21 cellular contexts compared by ENCODE assay signal in genomic region chr17:8480011-8480976, GRCh38. TPM values are rescaled to one million over a fixed set of nuclear protein-coding genes. Genes with fewer than 3 reads are reported as not detected.
A peak's percentile ranks its signal among the peaks of the same experiment; 100 is the strongest.
DNase-seq lines count a peak whose midpoint lies in the region; ATAC-seq and TF ChIP-seq lines count a peak whose summit lies in the region.
"Had no signal": no experiment of that assay in that cellular context is flagged by ENCODE, and none has a peak within 500 bp of the region (broad histone marks: within the 10 kb centered on the region; RNA-seq: fewer than 3 reads in every experiment).

No MANE protein-coding gene starts in this region.

- peaks cover 21% of the 10 kb centered on the region for H3K36me3 ChIP-seq in mammary epithelial cell (ENCODE audit: insufficient read depth, low read length)
- H3K36me3 ChIP-seq in osteoblast (ENCODE audit: insufficient read depth, low read length) = peaks cover 73% of the 10 kb centered on the region
- peaks cover 6 to 39% of the 10 kb centered on the region in 2 donors for H3K36me3 ChIP-seq in aorta (ENCODE audit: control insufficient read depth in 1 of 2, insufficient read depth in 2 of 2, low read length in 1 of 2)
- H3K36me3 ChIP-seq in effector memory CD4-positive, alpha-beta T cell (ENCODE audit: control insufficient read depth, insufficient read depth, low read length) = peaks cover 27% of the 10 kb centered on the region
- H3K36me3 ChIP-seq in mesendoderm (ENCODE audit: control insufficient read depth, insufficient read depth, low read length) = peaks cover 24% of the 10 kb centered on the region

- peak overlapping the region; percentile 59 for H3K27ac Mint-ChIP-seq in MCF 10A (ENCODE audit: low read depth, unreplicated experiment)
- H3K27ac Mint-ChIP-seq: activated CD4-positive, alpha-beta T cell treated with anti-CD3 and anti-CD28 coated beads, Interleukin-2, amount 10 ng/mL, durations not matched to agents 24 days and 14 days; activated T-cell treated with anti-CD3 and anti-CD28 coated beads, Interleukin-2, amount 50 U/mL, for 24 hours; memory B cell; neural progenitor cell had no signal

- no TSS peak for BruUV-seq in MCF 10A (replicated peaks; lab: Mats Ljungman, UMichigan)
- BruUV-seq in mammary epithelial cell (replicated peaks; lab: Mats Ljungman, UMichigan) = no TSS peak

- H4K8ac ChIP-seq in mesendoderm (ENCODE audit: low read depth, low read length) = no peak overlapping the region

- no peaks in the 10 kb centered on the region for H3K27me3 ChIP-seq in mammary epithelial cell (ENCODE audit: insufficient read depth, low read length)
- H3K27me3 ChIP-seq in osteoblast (ENCODE audit: insufficient read depth, low read length) = no peaks in the 10 kb centered on the region
- no peaks in the 10 kb centered on the region for H3K27me3 ChIP-seq in aorta (ENCODE audit: control insufficient read depth in 1 of 2, insufficient read depth in 2 of 2, low read length in 1 of 2)
- no peaks in the 10 kb centered on the region for H3K27me3 ChIP-seq in effector memory CD4-positive, alpha-beta T cell (replicated peaks; ENCODE audit: control insufficient read depth, insufficient read depth, low read length, poor library complexity, severe bottlenecking)
- no peaks in the 10 kb centered on the region for H3K27me3 ChIP-seq in mesendoderm (ENCODE audit: insufficient read depth, low read length, poor library complexity)
- H3K27me3 ChIP-seq: neural progenitor cell, right lobe of liver, SJSA1 had no signal

- peaks cover 75% of the 10 kb centered on the region for H3K36me3 Mint-ChIP-seq in MCF 10A (ENCODE audit: insufficient read depth, unreplicated experiment)

- H3K4ac ChIP-seq in mesendoderm (ENCODE audit: low read depth, low read length) = no peak overlapping the region

- H2AK5ac ChIP-seq in mesendoderm (ENCODE audit: low read length) = no peak overlapping the region

- H3K79me1 ChIP-seq in mesendoderm (ENCODE audit: low read length) = no peaks in the 10 kb centered on the region

- H3K4me3 ChIP-seq in mammary epithelial cell (replicated peaks in 1 of 3; ENCODE audit: insufficient read depth in 1 of 3, low read depth in 2 of 3, low read length in 3 of 3) (no peak overlapping the region), osteoblast (ENCODE audit: insufficient read depth, low read length) (no peak overlapping the region), aorta (ENCODE audit: low read length in 2 of 2) (no peak overlapping the region), mesendoderm (ENCODE audit: low read length) (no peak overlapping the region)
- no peak overlapping the region for H3K4me3 ChIP-seq in effector memory CD4-positive, alpha-beta T cell (ENCODE audit: insufficient read depth, low read depth, low read length, poor library complexity, severe bottlenecking)
- H3K4me3 ChIP-seq: neural progenitor cell, right lobe of liver, SJSA1 had no signal

- H2BK15ac ChIP-seq in mesendoderm (replicated peaks; ENCODE audit: low read depth) = no peak overlapping the region

- WGBS in mammary epithelial cell (ENCODE audit: low coverage, missing lambda C conversion rate) = 50% methylated on average over 28 of the region's 33 CpGs
- WGBS in aorta, 2 donors = 62 to 68% methylated on average over 31 to 33 of the region's 33 CpGs
- WGBS in mesendoderm (ENCODE audit: extremely low coverage, insufficient coverage, low lambda C conversion rate) = no CpG with 5 or more reads among the region's 33 CpGs

- H2BK5ac ChIP-seq in mesendoderm (ENCODE audit: low read length) = no peak overlapping the region

- H3K4me2 ChIP-seq in mammary epithelial cell (ENCODE audit: insufficient read depth, low read depth, low read length) = no peak overlapping the region
- H3K4me2 ChIP-seq in osteoblast (ENCODE audit: insufficient read depth, low read length) = no peak overlapping the region
- H3K4me2 ChIP-seq in mesendoderm (ENCODE audit: low read length) = no peak overlapping the region
- H3K4me2 ChIP-seq: neural progenitor cell had no signal

- H2BK120ac ChIP-seq in mesendoderm (ENCODE audit: low read depth, low read length) = no peak overlapping the region

- in situ Hi-C loops in mammary epithelial cell (cut with MboI; ENCODE audit: low sequenced_read_pairs in 2 of 2) = no loop called here

- no peak overlapping the region for H3K18ac ChIP-seq in mesendoderm (ENCODE audit: low read length)

- no peak for DNase-seq in MCF 10A (ENCODE audit: unreplicated experiment)
- DNase-seq in mammary epithelial cell = no peak
- no peak for DNase-seq in osteoblast (ENCODE audit: insufficient read length, low spot score, missing footprints)
- DNase-seq in aorta = peak in 1 of 2 donors; percentile 46
- no peak for DNase-seq in effector memory CD4-positive, alpha-beta T cell
- DNase-seq in mesendoderm = no peak
- DNase-seq: activated CD4-positive, alpha-beta T cell treated with anti-CD3 and anti-CD28 coated beads, Interleukin-2, amount 10 ng/mL, durations not matched to agents 24 days and 14 days; activated T-cell treated with anti-CD3 and anti-CD28 coated beads, Interleukin-2, amount 50 U/mL, for 24 hours; DMS79; MV-4-11; NCI-H2081; NCI-H510A treated with DMSO at 0.1 percent for 48 hours; stimulated activated CD4-positive, alpha-beta T cell treated with anti-CD3 and anti-CD28 coated beads, Interleukin-4, amount 100 ng/mL, for 4 hours had no signal

- peaks cover 22% of the 10 kb centered on the region for H3K4me1 ChIP-seq in mammary epithelial cell (ENCODE audit: insufficient read depth, low read length)
- H3K4me1 ChIP-seq in osteoblast (ENCODE audit: insufficient read depth, low read length) = peaks cover 15% of the 10 kb centered on the region
- H3K4me1 ChIP-seq in aorta (ENCODE audit: control insufficient read depth in 1 of 2, insufficient read depth in 2 of 2, low read length in 2 of 2) = no peaks in the 10 kb centered on the region
- H3K4me1 ChIP-seq in effector memory CD4-positive, alpha-beta T cell (ENCODE audit: control insufficient read depth, insufficient read depth, low read length, poor library complexity, severe bottlenecking) = no peaks in the 10 kb centered on the region
- no peaks in the 10 kb centered on the region for H3K4me1 ChIP-seq in mesendoderm (ENCODE audit: control insufficient read depth, low read depth, low read length)
- H3K4me1 ChIP-seq: neural progenitor cell, SJSA1 had no signal

- H3K4me1 Mint-ChIP-seq in MCF 10A (ENCODE audit: insufficient read depth, unreplicated experiment) = no peaks in the 10 kb centered on the region
- H3K4me1 Mint-ChIP-seq: activated CD4-positive, alpha-beta T cell treated with anti-CD3 and anti-CD28 coated beads, Interleukin-2, amount 10 ng/mL, durations not matched to agents 24 days and 14 days; CD14-positive monocyte; IgD-negative memory B cell; memory B cell; neural progenitor cell had no signal

- H4K20me1 ChIP-seq in mammary epithelial cell (ENCODE audit: insufficient read depth, low read length) (no peaks in the 10 kb centered on the region), osteoblast (ENCODE audit: insufficient read depth, low read length) (peaks cover 13% of the 10 kb centered on the region)

- H3K23ac ChIP-seq in mesendoderm (ENCODE audit: low read length) = no peak overlapping the region

- POLR2A ChIA-PET in MCF 10A (lab: Yijun Ruan, JAX) = interaction anchor here (0.6 kb wide), 1 partner anchor 143 kb away, joined by 3 read pairs; no protein-coding TSS in a partner anchor

- ATAC-seq in esophagus mucosa = peak; percentile 3
- no peak for ATAC-seq in aorta (ENCODE audit: low FRiP score)
- ATAC-seq in HG02678 (IDR thresholded peaks at IDR 0.05; ENCODE audit: unreplicated experiment) = no peak
- ATAC-seq: right lobe of liver had no signal

- CTCF ChIA-PET in MCF 10A (lab: Yijun Ruan, JAX) (interaction anchor here (1.2 kb wide), 1 partner anchor 15 kb away, joined by 4 read pairs; no protein-coding TSS in a partner anchor), mammary epithelial cell (lab: Charles Lee; ENCODE audit: low non-redundant PET) (interaction anchor here (0.6 kb wide), 1 partner anchor 324 kb away, joined by 3 read pairs; no protein-coding TSS in a partner anchor)

- dilution Hi-C loops in mammary epithelial cell (cut with HindIII; ENCODE audit: low sequenced_read_pairs) = no loop called here

- no peak for TF ChIP-seq CTCF in MCF 10A (IDR thresholded peaks at IDR 0.05; ENCODE audit: unreplicated experiment)
- TF ChIP-seq CTCF in mammary epithelial cell (conservative IDR thresholded peaks at IDR 0.05 in 1 of 2, IDR thresholded peaks at IDR 0.05 in 1 of 2; ENCODE audit: extremely low read depth in 1 of 2, insufficient read depth in 1 of 2, low read depth in 1 of 2, low read length in 2 of 2) = no peak
- no peak for TF ChIP-seq CTCF in osteoblast (IDR thresholded peaks at IDR 0.05; ENCODE audit: extremely low read depth, low read depth, low read length)

- H3K9me3 ChIP-seq in mammary epithelial cell (replicated peaks; ENCODE audit: insufficient read depth, low read length) (peaks cover 3% of the 10 kb centered on the region), osteoblast (ENCODE audit: low read depth, low read length) (no peaks in the 10 kb centered on the region), aorta (ENCODE audit: control insufficient read depth, low read length) (no peaks in the 10 kb centered on the region)
- no peaks in the 10 kb centered on the region for H3K9me3 ChIP-seq in effector memory CD4-positive, alpha-beta T cell (ENCODE audit: control insufficient read depth, low read length)
- H3K9me3 ChIP-seq: right lobe of liver, SJSA1 had no signal

- no peak overlapping the region for H4K5ac ChIP-seq in mesendoderm (ENCODE audit: low read length)

- H3K27me3 Mint-ChIP-seq in MCF 10A (ENCODE audit: insufficient read depth, unreplicated experiment) = no peaks in the 10 kb centered on the region
- H3K27me3 Mint-ChIP-seq: activated CD4-positive, alpha-beta T cell treated with anti-CD3 and anti-CD28 coated beads, Interleukin-2, amount 10 ng/mL, durations not matched to agents 24 days and 14 days; activated T-cell treated with anti-CD3 and anti-CD28 coated beads, Interleukin-2, amount 50 U/mL, for 24 hours; IgD-negative memory B cell; memory B cell had no signal

- no peaks in the 10 kb centered on the region for H3K9me3 Mint-ChIP-seq in MCF 10A (ENCODE audit: unreplicated experiment)
- H3K9me3 Mint-ChIP-seq: memory B cell had no signal

- H3K27ac ChIP-seq in mammary epithelial cell (ENCODE audit: insufficient read depth, low read depth, low read length) (no peak overlapping the region), osteoblast (ENCODE audit: low read depth, low read length) (peak overlapping the region; percentile 67), aorta (ENCODE audit: low read depth in 1 of 2, low read length in 2 of 2) (peak overlapping the region; percentile 6 to 29), mesendoderm (ENCODE audit: low read depth, low read length) (no peak overlapping the region)
- no peak overlapping the region for H3K27ac ChIP-seq in effector memory CD4-positive, alpha-beta T cell (ENCODE audit: insufficient read depth, low read length, poor library complexity, severe bottlenecking)
- H3K27ac ChIP-seq: neural progenitor cell, right lobe of liver, SJSA1 had no signal

- H3K9ac ChIP-seq in mammary epithelial cell (ENCODE audit: insufficient read depth, low read length) (no peak overlapping the region), mesendoderm (ENCODE audit: low read length) (no peak overlapping the region)
- H3K9ac ChIP-seq: neural progenitor cell had no signal

- H3K79me2 ChIP-seq in mammary epithelial cell (ENCODE audit: insufficient read depth, low read length) = no peaks in the 10 kb centered on the region
- no peaks in the 10 kb centered on the region for H3K79me2 ChIP-seq in osteoblast (ENCODE audit: insufficient read depth, low read length)
- H3K79me2 ChIP-seq in mesendoderm (ENCODE audit: control insufficient read depth, insufficient read depth, low read length) = no peaks in the 10 kb centered on the region

- intact Hi-C loops in MCF 10A (cut with micrococcal nuclease) (no loop called here), mammary epithelial cell (cut with micrococcal nuclease) (no loop called here), aorta (cut with DNase I) (loop anchor here in 1 of 2 donors (10.0 kb wide), 1 partner anchor 45 kb away; the partner anchor contains the start of gene NDEL1)

- no peak overlapping the region for H3K56ac ChIP-seq in mesendoderm (ENCODE audit: low read length)

- no peak overlapping the region for H2AFZ ChIP-seq in mammary epithelial cell (ENCODE audit: low read depth, low read length)
- H2AFZ ChIP-seq in osteoblast (ENCODE audit: low read length) = no peak overlapping the region
- H2AFZ ChIP-seq: neural progenitor cell had no signal

- no peak overlapping the region for H3K4me3 Mint-ChIP-seq in MCF 10A (ENCODE audit: unreplicated experiment)
- H3K4me3 Mint-ChIP-seq: activated CD4-positive, alpha-beta T cell treated with anti-CD3 and anti-CD28 coated beads, Interleukin-2, amount 10 ng/mL, durations not matched to agents 24 days and 14 days; activated T-cell treated with anti-CD3 and anti-CD28 coated beads, Interleukin-2, amount 50 U/mL, for 24 hours; IgD-negative memory B cell; memory B cell; neural progenitor cell had no signal

RNA-seq across cellular contexts. Expression of gene NDEL1, which starts 44.6 kb away (rescaled TPM):
- total RNA-seq in MCF 10A (2022) (95.3 and 112 TPM in 2 replicates), mammary epithelial cell (100 to 1,000 TPM in 1 of 2 donors, 10 to 100 TPM in 1; 55.7 to 102 TPM), esophagus mucosa (75.9 TPM), osteoblast (69.8 and 72.8 TPM in 2 replicates), aorta (100 to 1,000 TPM; 110 to 135 TPM)
- polyA plus RNA-seq in mammary epithelial cell (49.4 TPM), aorta (10 to 100 TPM; 52.3 to 79.3 TPM)
- 36.7 TPM for polyA minus RNA-seq in mammary epithelial cell
- polyA plus RNA-seq in mesendoderm (2013, experiment 1 of 2) = 34.4 TPM
- 34.5 TPM for polyA plus RNA-seq in mesendoderm (2013, experiment 2 of 2)

Comparison
In these comparisons a context has a peak if more than half of its experiments do, and no peak if none do; other contexts are left out.
1. H3K27ac ChIP-seq: peak in osteoblast (single experiment) and aorta (2 of 2); none in mammary epithelial cell (single experiment), effector memory CD4-positive, alpha-beta T cell (single experiment) and mesendoderm (single experiment).